8 cellular contexts compared by ENCODE assay signal in genomic region chr1:168465942-168466702, GRCh38.
DNase-seq lines count a peak whose midpoint lies in the region; ATAC-seq and TF ChIP-seq lines count a peak whose summit lies in the region.

No MANE protein-coding gene starts in this region.

- DNase-seq in Right ventricle myocardium superior (peak; percentile 44), right atrium auricular region (ENCODE audit: low spot score) (no peak), NCI-H510A treated with DMSO at 0.1 percent for 48 hours (lab: John Stamatoyannopoulos, UW) (peak; percentile 90), right lobe of liver (no peak), COLO829 (ENCODE audit: low spot score) (no peak)
- DNase-seq in activated T-cell treated with anti-CD3 and anti-CD28 coated beads, Interleukin-2, amount 50 U/mL, for 72 hours = peak; percentile 58 to 73
- peak; percentile 4 for DNase-seq in stimulated activated naive B cell treated with anti-CD40 and anti-IgM and Interleukin-4, amounts not matched to agents 10 μg/mL and 1 μg/mL and 100 μg/mL, for 72 hours

- peaks cover 9 to 11% of the 10 kb centered on the region in 2 donors for H3K36me3 Mint-ChIP-seq in activated T-cell treated with anti-CD3 and anti-CD28 coated beads, Interleukin-2, amount 50 U/mL, for 72 hours (ENCODE audit: insufficient read depth in 2 of 2)
- peaks cover 5 to 7% of the 10 kb centered on the region in 2 donors for H3K36me3 Mint-ChIP-seq in stimulated activated naive B cell treated with anti-CD40 and anti-IgM and Interleukin-4, amounts not matched to agents 10 μg/mL and 1 μg/mL and 100 μg/mL, for 72 hours

- H3K4me1 ChIP-seq in right atrium auricular region (peaks cover 0 to 21% of the 10 kb centered on the region in 2 donors), right lobe of liver (peaks cover 0 to 4% (median 0%) of the 10 kb centered on the region in 4 donors)

- WGBS in right lobe of liver (ENCODE audit: insufficient coverage, low coverage, low lambda C conversion rate, missing lambda C conversion rate) = 41% methylated on average over 5 of the region's 6 CpGs

- H3K9me3 Mint-ChIP-seq in activated T-cell treated with anti-CD3 and anti-CD28 coated beads, Interleukin-2, amount 50 U/mL, for 72 hours = peaks cover 8 to 11% of the 10 kb centered on the region in 2 donors
- H3K9me3 Mint-ChIP-seq in stimulated activated naive B cell treated with anti-CD40 and anti-IgM and Interleukin-4, amounts not matched to agents 10 μg/mL and 1 μg/mL and 100 μg/mL, for 72 hours = peaks cover 6 to 7% of the 10 kb centered on the region in 2 donors

- no peaks in the 10 kb centered on the region for H3K27me3 ChIP-seq in right atrium auricular region
- no peaks in the 10 kb centered on the region for H3K27me3 ChIP-seq in right lobe of liver

- peaks cover 62% of the 10 kb centered on the region for H3K4me1 Mint-ChIP-seq in activated T-cell treated with anti-CD3 and anti-CD28 coated beads, Interleukin-2, amount 50 U/mL, for 72 hours (ENCODE audit: low read depth)
- H3K4me1 Mint-ChIP-seq in stimulated activated naive B cell treated with anti-CD40 and anti-IgM and Interleukin-4, amounts not matched to agents 10 μg/mL and 1 μg/mL and 100 μg/mL, for 72 hours = peaks cover 20 to 25% of the 10 kb centered on the region in 2 donors

- no peak overlapping the region for H3K4me3 ChIP-seq in right atrium auricular region
- no peak overlapping the region for H3K4me3 ChIP-seq in right lobe of liver

- H3K27ac ChIP-seq in right atrium auricular region (no peak overlapping the region), right lobe of liver (peak overlapping the region in 1 of 3 donors; percentile 3)

- no peak for TF ChIP-seq POLR2A in right lobe of liver (IDR thresholded peaks at IDR 0.05)

- H3K27ac Mint-ChIP-seq in activated T-cell treated with anti-CD3 and anti-CD28 coated beads, Interleukin-2, amount 50 U/mL, for 72 hours = no peak overlapping the region
- H3K27ac Mint-ChIP-seq in stimulated activated naive B cell treated with anti-CD40 and anti-IgM and Interleukin-4, amounts not matched to agents 10 μg/mL and 1 μg/mL and 100 μg/mL, for 72 hours = no peak overlapping the region

- H3K9me3 ChIP-seq in right atrium auricular region = no peaks in the 10 kb centered on the region
- no peaks in the 10 kb centered on the region for H3K9me3 ChIP-seq in right lobe of liver

- ATAC-seq in Right ventricle myocardium superior (ENCODE audit: poor library complexity) (peak; percentile 38), HG03159 (IDR thresholded peaks at IDR 0.05; ENCODE audit: unreplicated experiment) (peak; percentile 57), right lobe of liver (peak; percentile 26 to 57 (median 44))
- peak; percentile 95 to 97 for ATAC-seq in activated T-cell treated with anti-CD3 and anti-CD28 coated beads, Interleukin-2, amount 50 U/mL, for 72 hours (replicated peaks in 1 of 2)
- peak; percentile 83 to 84 for ATAC-seq in stimulated activated naive B cell treated with anti-CD40 and anti-IgM and Interleukin-4, amounts not matched to agents 10 μg/mL and 1 μg/mL and 100 μg/mL, for 72 hours (replicated peaks)

- no peaks in the 10 kb centered on the region for H3K27me3 Mint-ChIP-seq in activated T-cell treated with anti-CD3 and anti-CD28 coated beads, Interleukin-2, amount 50 U/mL, for 72 hours (ENCODE audit: low read depth)
- peaks cover 6 to 18% of the 10 kb centered on the region in 2 donors for H3K27me3 Mint-ChIP-seq in stimulated activated naive B cell treated with anti-CD40 and anti-IgM and Interleukin-4, amounts not matched to agents 10 μg/mL and 1 μg/mL and 100 μg/mL, for 72 hours

- no peak for TF ChIP-seq CTCF in right atrium auricular region (IDR thresholded peaks at IDR 0.05)
- TF ChIP-seq CTCF in right lobe of liver (IDR thresholded peaks at IDR 0.05) = no peak

- H3K36me3 ChIP-seq in right atrium auricular region (no peaks in the 10 kb centered on the region), right lobe of liver (no peaks in the 10 kb centered on the region)

- H3K4me3 Mint-ChIP-seq in activated T-cell treated with anti-CD3 and anti-CD28 coated beads, Interleukin-2, amount 50 U/mL, for 72 hours = peak overlapping the region; percentile 43 to 57
- no peak overlapping the region for H3K4me3 Mint-ChIP-seq in stimulated activated naive B cell treated with anti-CD40 and anti-IgM and Interleukin-4, amounts not matched to agents 10 μg/mL and 1 μg/mL and 100 μg/mL, for 72 hours

- intact Hi-C loops in Right ventricle myocardium superior (cut with DNase I) = no loop called here
- intact Hi-C loops in right lobe of liver (cut with DNase I) = no loop called here

Comparison
In these comparisons a context has a peak if more than half of its experiments do, and no peak if none do; other contexts are left out.
1. DNase-seq: peak in Right ventricle myocardium superior (single experiment), NCI-H510A treated with DMSO at 0.1 percent for 48 hours (single experiment), activated T-cell treated with anti-CD3 and anti-CD28 coated beads, Interleukin-2, amount 50 U/mL, for 72 hours (2 of 2) and stimulated activated naive B cell treated with anti-CD40 and anti-IgM and Interleukin-4, amounts not matched to agents 10 μg/mL and 1 μg/mL and 100 μg/mL, for 72 hours (single experiment); none in right atrium auricular region (single experiment), right lobe of liver (0 of 3) and COLO829 (single experiment).
2. ATAC-seq: peak in every context shown above with its lines; median percentile 96 in activated T-cell treated with anti-CD3 and anti-CD28 coated beads, Interleukin-2, amount 50 U/mL, for 72 hours; 84 in stimulated activated naive B cell treated with anti-CD40 and anti-IgM and Interleukin-4, amounts not matched to agents 10 μg/mL and 1 μg/mL and 100 μg/mL, for 72 hours; 57 in HG03159; 44 in right lobe of liver; 38 in Right ventricle myocardium superior.
3. H3K4me3 Mint-ChIP-seq: peak in activated T-cell treated with anti-CD3 and anti-CD28 coated beads, Interleukin-2, amount 50 U/mL, for 72 hours (2 of 2); none in stimulated activated naive B cell treated with anti-CD40 and anti-IgM and Interleukin-4, amounts not matched to agents 10 μg/mL and 1 μg/mL and 100 μg/mL, for 72 hours (0 of 2).